Comparison of ENCODE assay signal across 14 cellular contexts in the genomic region with DNA sequence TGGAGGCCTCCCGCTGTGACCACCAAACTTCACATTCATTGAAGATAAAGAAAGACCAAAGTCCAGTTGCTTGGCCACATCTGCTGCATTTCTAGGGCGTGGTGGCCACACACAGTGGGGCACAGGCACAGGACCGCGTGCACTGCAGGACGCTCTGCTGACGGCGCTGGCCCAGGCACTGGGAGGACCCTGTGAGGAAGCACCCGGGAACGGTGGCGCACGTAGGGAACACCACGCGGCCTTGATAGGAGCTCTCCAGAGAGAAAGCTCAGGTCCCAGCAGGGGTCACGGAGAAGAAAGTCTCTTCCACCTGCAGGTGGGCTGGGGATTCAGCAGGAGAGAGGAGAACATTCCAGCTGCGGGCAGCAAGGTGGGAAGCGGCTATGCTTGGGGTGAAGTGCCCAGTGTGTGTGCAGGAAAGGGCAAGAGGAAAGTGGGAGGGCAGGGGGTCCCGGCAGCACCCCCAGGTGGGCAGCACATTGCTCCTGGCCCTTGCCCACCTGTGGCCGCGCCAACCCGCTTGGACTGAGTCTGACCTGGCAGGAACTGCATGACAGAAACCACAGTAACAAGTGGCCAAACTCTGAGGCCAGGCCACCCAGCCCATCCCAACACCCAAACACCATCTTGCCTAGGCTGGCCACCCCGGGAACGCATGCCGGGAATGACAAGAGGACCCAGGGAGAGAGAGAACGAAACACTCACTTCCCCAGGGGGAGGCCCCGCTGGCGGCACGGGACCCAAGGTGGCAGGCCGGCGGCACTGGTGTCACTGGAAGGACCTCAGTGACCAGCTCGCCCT. TPM values are rescaled to one million over a fixed set of nuclear protein-coding genes. Genes with fewer than 3 reads are reported as not detected.
DNase-seq lines count a peak whose midpoint lies in the region; ATAC-seq, FAIRE-seq and TF ChIP-seq lines count a peak whose summit lies in the region.
"Had no signal": no experiment of that assay in that cellular context is flagged by ENCODE, and none has a peak within 500 bp of the region (broad histone marks: within the 10 kb centered on the region; RNA-seq: fewer than 3 reads in every experiment).

No MANE protein-coding gene starts in this region.

- WGBS in H9 (ENCODE audit: extremely low coverage, insufficient read length, low lambda C conversion rate): no CpG with 5 or more reads among the region's 30 CpGs
- 61 to 81% (median 67%) methylated on average over 29 to 30 of the region's 30 CpGs for WGBS in small intestine, 3 donors
- WGBS in trophoblast cell (ENCODE audit: extremely low coverage, insufficient coverage, insufficient read length): no CpG with 5 or more reads among the region's 30 CpGs

- no peak overlapping the region for H3K4me3 ChIP-seq in small intestine (ENCODE audit: low read depth in 1 of 2, low read length in 2 of 2)
- no peak overlapping the region for H3K4me3 ChIP-seq in trophoblast cell (ENCODE audit: low read depth, low read length)

- no peaks in the 10 kb centered on the region for H3K27me3 Mint-ChIP-seq in H9 (ENCODE audit: low read depth)

- H3K4me3 Mint-ChIP-seq in H9: no peak overlapping the region
- H3K4me3 Mint-ChIP-seq: CD14-positive monocyte had no signal

- H3K9ac ChIP-seq in H9 (ENCODE audit: extremely low read depth, insufficient read length, low read length): no peak overlapping the region
- H3K9ac ChIP-seq in trophoblast cell (ENCODE audit: low read length): no peak overlapping the region

- H3K4me1 Mint-ChIP-seq in H9: peaks cover 11 to 16% of the 10 kb centered on the region in 2 experiments; a peak in 3 of 4 replicates

- no peaks in the 10 kb centered on the region for H4K20me1 ChIP-seq in H9 (ENCODE audit: control insufficient read depth, insufficient read depth, insufficient read length)

- no peak overlapping the region for H3T11ph ChIP-seq in H9 (ENCODE audit: low read length)

- H2BK5ac ChIP-seq in H9 (ENCODE audit: insufficient read length, low read length) (no peak overlapping the region), trophoblast cell (ENCODE audit: low read depth, low read length, poor library complexity) (no peak overlapping the region)

- intact Hi-C loops in left colon (cut with DNase I, micrococcal nuclease): loop anchor here in 1 of 2 donors (10.0 kb wide), 1 partner anchor 82 kb away; no protein-coding TSS in a partner anchor

- H2BK15ac ChIP-seq in H9 (ENCODE audit: low read depth, low read length): no peak overlapping the region

- H3K27ac Mint-ChIP-seq in H9: peak overlapping the region; percentile 60 to 92 (median 68); a peak in 4 of 7 replicates
- H3K27ac Mint-ChIP-seq: CD14-positive monocyte had no signal

- H3K36me3 ChIP-seq in small intestine (ENCODE audit: control insufficient read depth in 2 of 2, insufficient read depth in 2 of 2, low read length in 2 of 2) (no peaks in the 10 kb centered on the region), trophoblast cell (ENCODE audit: control insufficient read depth in 1 of 2, insufficient read depth in 2 of 2, low read length in 2 of 2) (peaks cover 29 to 37% of the 10 kb centered on the region in 2 experiments)

- H2BK12ac ChIP-seq in H9 (ENCODE audit: insufficient read length, low read depth, low read length) (no peak overlapping the region), trophoblast cell (ENCODE audit: low read length) (no peak overlapping the region)

- H2BK20ac ChIP-seq in H9 (ENCODE audit: low read depth, low read length, poor library complexity, severe bottlenecking): no peak overlapping the region

- no peak overlapping the region for H2AFZ ChIP-seq in H9 (ENCODE audit: low read length)
- H2AFZ ChIP-seq in trophoblast cell (ENCODE audit: insufficient read depth, low read length, poor library complexity): no peak overlapping the region

- ATAC-seq in left colon: peak; percentile 83
- no peak for ATAC-seq in HG02763 (IDR thresholded peaks at IDR 0.05; ENCODE audit: unreplicated experiment)
- ATAC-seq: HCT116 had no signal

- TF ChIP-seq CTCF in H9 (conservative IDR thresholded peaks at IDR 0.05): no peak

- H3K79me1 ChIP-seq in H9 (ENCODE audit: insufficient read depth, low read depth, low read length, poor library complexity, severe bottlenecking) (no peaks in the 10 kb centered on the region), trophoblast cell (ENCODE audit: low read length) (no peaks in the 10 kb centered on the region)

- H3K9me3 Mint-ChIP-seq in H9: no peaks in the 10 kb centered on the region

- peaks cover 26 to 42% (median 31%) of the 10 kb centered on the region in 3 experiments for H3K36me3 Mint-ChIP-seq in H9 (ENCODE audit: insufficient read depth in 1 of 3, low read depth in 3 of 3)

- DNase-seq in H9 (no peak), HuH-7.5 (ENCODE audit: low spot score) (peak; percentile 73), left colon (peak in 1 of 2 donors; percentile 41), small intestine (peak; percentile 78), DMS 273 treated with DMSO at 0.1 percent for 48 hours (lab: John Stamatoyannopoulos, UW) (no peak), trophoblast cell (no peak)
- DNase-seq: ACHN, AML-193, EL, NCI-H1930, NCI-H526 treated with DMSO at 0.1 percent for 48 hours had no signal

- H3K79me2 ChIP-seq in H9 (ENCODE audit: insufficient read depth, low read length) (peaks cover 1% of the 10 kb centered on the region; the same call in 1 of the 2 replicates), trophoblast cell (ENCODE audit: control insufficient read depth, insufficient read depth, low read length, poor library complexity) (no peaks in the 10 kb centered on the region)

- H3K27me3 ChIP-seq in H9 (ENCODE audit: insufficient read depth, low read length) (no peaks in the 10 kb centered on the region), small intestine (ENCODE audit: control insufficient read depth in 2 of 2, insufficient read depth in 2 of 2, low read length in 2 of 2) (no peaks in the 10 kb centered on the region), trophoblast cell (ENCODE audit: insufficient read depth, low read length) (no peaks in the 10 kb centered on the region)

- H3K23ac ChIP-seq in H9 (ENCODE audit: insufficient read length, low read depth, low read length) (no peak overlapping the region), trophoblast cell (ENCODE audit: low read length) (no peak overlapping the region)

- H3K56ac ChIP-seq in H9 (ENCODE audit: insufficient read length, low read depth, low read length): no peak overlapping the region

- H3K9me3 ChIP-seq in H9 (ENCODE audit: control insufficient read depth, low read depth, low read length) (no peaks in the 10 kb centered on the region), small intestine (ENCODE audit: control insufficient read depth, low read depth) (no peaks in the 10 kb centered on the region), trophoblast cell (ENCODE audit: insufficient read depth, low read depth, low read length) (peaks cover 6% of the 10 kb centered on the region)

- FAIRE-seq in small intestine (lab: Jason Lieb, UNC): no peak

- H3K4me2 ChIP-seq in H9 (ENCODE audit: insufficient read depth, insufficient read length, low read length) (no peak overlapping the region), trophoblast cell (ENCODE audit: low read length) (no peak overlapping the region)

- H3K4ac ChIP-seq in H9 (ENCODE audit: low read depth, low read length) (no peak overlapping the region), trophoblast cell (ENCODE audit: low read depth, low read length) (no peak overlapping the region)

- peaks cover 5% of the 10 kb centered on the region for H3K23me2 ChIP-seq in H9 (ENCODE audit: insufficient read length, low read depth, low read length, poor library complexity, severe bottlenecking)

- H3K4me1 ChIP-seq in H9 (ENCODE audit: insufficient read depth, low read length) (no peaks in the 10 kb centered on the region), small intestine (ENCODE audit: control insufficient read depth in 2 of 2, insufficient read depth in 1 of 2, low read depth in 1 of 2, low read length in 1 of 2) (peaks cover 0 to 4% of the 10 kb centered on the region in 2 donors), trophoblast cell (ENCODE audit: control insufficient read depth in 1 of 2, insufficient read depth in 2 of 2, low read length in 2 of 2) (no peaks in the 10 kb centered on the region)

- H4K91ac ChIP-seq in H9 (ENCODE audit: insufficient read length, low read depth, low read length) (no peak overlapping the region), trophoblast cell (ENCODE audit: low read depth, low read length) (no peak overlapping the region)

- H3K14ac ChIP-seq in H9 (ENCODE audit: insufficient read depth, low read length): no peak overlapping the region
- H3K14ac ChIP-seq in trophoblast cell (ENCODE audit: low read length): no peak overlapping the region

- H4K5ac ChIP-seq in H9 (ENCODE audit: insufficient read length, low read depth, low read length): no peak overlapping the region

- H4K8ac ChIP-seq in H9 (replicated peaks; ENCODE audit: insufficient read length, low read depth, low read length) (no peak overlapping the region), trophoblast cell (ENCODE audit: low read depth, low read length) (no peak overlapping the region)

- H3K18ac ChIP-seq in H9 (ENCODE audit: insufficient read length, low read depth, low read length) (no peak overlapping the region), trophoblast cell (ENCODE audit: low read length) (no peak overlapping the region)

- H2AK5ac ChIP-seq in H9 (ENCODE audit: insufficient read length, low read length) (no peak overlapping the region), trophoblast cell (ENCODE audit: low read length) (no peak overlapping the region)

- H4K12ac ChIP-seq in trophoblast cell (ENCODE audit: low read depth, low read length): no peak overlapping the region

- no peak overlapping the region for H2BK120ac ChIP-seq in H9 (ENCODE audit: low read depth, low read length, poor library complexity, severe bottlenecking)
- H2BK120ac ChIP-seq in trophoblast cell (ENCODE audit: insufficient read depth, low read length, poor library complexity): no peak overlapping the region

- no peak overlapping the region for H3K27ac ChIP-seq in H9 (ENCODE audit: insufficient read length, low read depth, low read length)
- H3K27ac ChIP-seq in small intestine (ENCODE audit: low read depth in 1 of 2, low read length in 1 of 2): no peak overlapping the region
- H3K27ac ChIP-seq in trophoblast cell (ENCODE audit: low read depth, low read length): no peak overlapping the region

RNA-seq across cellular contexts. Expression of a gene that starts 32.8 kb away (rescaled TPM):
- total RNA-seq in H9 (2021) (82.7 and 85.8 TPM in 2 replicates), left colon (10 to 100 TPM; 12.9 to 17.6 TPM)
- polyA plus RNA-seq in small intestine: 10 to 100 TPM in 1 of 3 donors, 1 to 10 TPM in 2; 1.6 to 27.1 (median 3.2) TPM
- polyA plus RNA-seq in trophoblast cell (2013): 12.9 and 13.9 TPM in 2 replicates

RNA-seq across cellular contexts. Expression of a gene that starts 33.6 kb away (rescaled TPM):
- total RNA-seq in H9 (2021) (7.8 and 8.9 TPM in 2 replicates), left colon (1 to 10 TPM; 2.0 to 2.1 TPM)
- 1 to 10 TPM in 1 of 3 donors, under 1 TPM in 2; 0.45 to 1.2 (median 0.81) TPM for polyA plus RNA-seq in small intestine
- polyA plus RNA-seq in trophoblast cell (2013): 1.3 TPM in 2 replicates

Comparison
In these comparisons a context has a peak if more than half of its experiments do, and no peak if none do; other contexts are left out.
1. DNase-seq: peak in HuH-7.5 (single experiment) and small intestine (single experiment); none in H9 (single experiment), DMS 273 treated with DMSO at 0.1 percent for 48 hours (single experiment) and trophoblast cell (0 of 2).